1 cellular context compared by ENCODE assay signal in the genomic region with DNA sequence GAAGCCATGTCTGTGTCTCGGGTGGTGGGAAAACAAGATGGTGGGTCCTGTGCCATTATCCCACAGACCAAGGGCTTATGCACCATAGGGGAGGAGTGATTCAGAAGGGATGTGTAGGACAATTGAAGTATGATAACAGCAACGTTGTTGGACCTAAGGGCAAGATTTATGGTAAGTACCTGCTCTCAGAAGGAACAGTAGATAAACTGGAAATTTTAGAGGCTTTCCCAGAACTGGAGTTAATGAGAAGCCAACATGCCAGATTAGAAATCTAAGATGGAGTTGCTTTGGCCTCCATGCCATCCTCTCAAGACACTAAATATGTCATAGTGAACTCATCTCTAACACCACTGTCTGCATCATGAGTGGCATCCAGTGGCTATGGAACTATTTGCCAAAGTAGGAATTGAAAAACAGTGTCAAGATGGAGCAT.
TF ChIP-seq lines count a peak whose summit lies in the region.

No MANE protein-coding gene starts in this region.

TF ChIP-seq in K562, 482 proteins besides CTCF, POLR2A, EP300 and RAD21 (continued from another document and continues in another):
- TF ChIP-seq, protein P1, sequence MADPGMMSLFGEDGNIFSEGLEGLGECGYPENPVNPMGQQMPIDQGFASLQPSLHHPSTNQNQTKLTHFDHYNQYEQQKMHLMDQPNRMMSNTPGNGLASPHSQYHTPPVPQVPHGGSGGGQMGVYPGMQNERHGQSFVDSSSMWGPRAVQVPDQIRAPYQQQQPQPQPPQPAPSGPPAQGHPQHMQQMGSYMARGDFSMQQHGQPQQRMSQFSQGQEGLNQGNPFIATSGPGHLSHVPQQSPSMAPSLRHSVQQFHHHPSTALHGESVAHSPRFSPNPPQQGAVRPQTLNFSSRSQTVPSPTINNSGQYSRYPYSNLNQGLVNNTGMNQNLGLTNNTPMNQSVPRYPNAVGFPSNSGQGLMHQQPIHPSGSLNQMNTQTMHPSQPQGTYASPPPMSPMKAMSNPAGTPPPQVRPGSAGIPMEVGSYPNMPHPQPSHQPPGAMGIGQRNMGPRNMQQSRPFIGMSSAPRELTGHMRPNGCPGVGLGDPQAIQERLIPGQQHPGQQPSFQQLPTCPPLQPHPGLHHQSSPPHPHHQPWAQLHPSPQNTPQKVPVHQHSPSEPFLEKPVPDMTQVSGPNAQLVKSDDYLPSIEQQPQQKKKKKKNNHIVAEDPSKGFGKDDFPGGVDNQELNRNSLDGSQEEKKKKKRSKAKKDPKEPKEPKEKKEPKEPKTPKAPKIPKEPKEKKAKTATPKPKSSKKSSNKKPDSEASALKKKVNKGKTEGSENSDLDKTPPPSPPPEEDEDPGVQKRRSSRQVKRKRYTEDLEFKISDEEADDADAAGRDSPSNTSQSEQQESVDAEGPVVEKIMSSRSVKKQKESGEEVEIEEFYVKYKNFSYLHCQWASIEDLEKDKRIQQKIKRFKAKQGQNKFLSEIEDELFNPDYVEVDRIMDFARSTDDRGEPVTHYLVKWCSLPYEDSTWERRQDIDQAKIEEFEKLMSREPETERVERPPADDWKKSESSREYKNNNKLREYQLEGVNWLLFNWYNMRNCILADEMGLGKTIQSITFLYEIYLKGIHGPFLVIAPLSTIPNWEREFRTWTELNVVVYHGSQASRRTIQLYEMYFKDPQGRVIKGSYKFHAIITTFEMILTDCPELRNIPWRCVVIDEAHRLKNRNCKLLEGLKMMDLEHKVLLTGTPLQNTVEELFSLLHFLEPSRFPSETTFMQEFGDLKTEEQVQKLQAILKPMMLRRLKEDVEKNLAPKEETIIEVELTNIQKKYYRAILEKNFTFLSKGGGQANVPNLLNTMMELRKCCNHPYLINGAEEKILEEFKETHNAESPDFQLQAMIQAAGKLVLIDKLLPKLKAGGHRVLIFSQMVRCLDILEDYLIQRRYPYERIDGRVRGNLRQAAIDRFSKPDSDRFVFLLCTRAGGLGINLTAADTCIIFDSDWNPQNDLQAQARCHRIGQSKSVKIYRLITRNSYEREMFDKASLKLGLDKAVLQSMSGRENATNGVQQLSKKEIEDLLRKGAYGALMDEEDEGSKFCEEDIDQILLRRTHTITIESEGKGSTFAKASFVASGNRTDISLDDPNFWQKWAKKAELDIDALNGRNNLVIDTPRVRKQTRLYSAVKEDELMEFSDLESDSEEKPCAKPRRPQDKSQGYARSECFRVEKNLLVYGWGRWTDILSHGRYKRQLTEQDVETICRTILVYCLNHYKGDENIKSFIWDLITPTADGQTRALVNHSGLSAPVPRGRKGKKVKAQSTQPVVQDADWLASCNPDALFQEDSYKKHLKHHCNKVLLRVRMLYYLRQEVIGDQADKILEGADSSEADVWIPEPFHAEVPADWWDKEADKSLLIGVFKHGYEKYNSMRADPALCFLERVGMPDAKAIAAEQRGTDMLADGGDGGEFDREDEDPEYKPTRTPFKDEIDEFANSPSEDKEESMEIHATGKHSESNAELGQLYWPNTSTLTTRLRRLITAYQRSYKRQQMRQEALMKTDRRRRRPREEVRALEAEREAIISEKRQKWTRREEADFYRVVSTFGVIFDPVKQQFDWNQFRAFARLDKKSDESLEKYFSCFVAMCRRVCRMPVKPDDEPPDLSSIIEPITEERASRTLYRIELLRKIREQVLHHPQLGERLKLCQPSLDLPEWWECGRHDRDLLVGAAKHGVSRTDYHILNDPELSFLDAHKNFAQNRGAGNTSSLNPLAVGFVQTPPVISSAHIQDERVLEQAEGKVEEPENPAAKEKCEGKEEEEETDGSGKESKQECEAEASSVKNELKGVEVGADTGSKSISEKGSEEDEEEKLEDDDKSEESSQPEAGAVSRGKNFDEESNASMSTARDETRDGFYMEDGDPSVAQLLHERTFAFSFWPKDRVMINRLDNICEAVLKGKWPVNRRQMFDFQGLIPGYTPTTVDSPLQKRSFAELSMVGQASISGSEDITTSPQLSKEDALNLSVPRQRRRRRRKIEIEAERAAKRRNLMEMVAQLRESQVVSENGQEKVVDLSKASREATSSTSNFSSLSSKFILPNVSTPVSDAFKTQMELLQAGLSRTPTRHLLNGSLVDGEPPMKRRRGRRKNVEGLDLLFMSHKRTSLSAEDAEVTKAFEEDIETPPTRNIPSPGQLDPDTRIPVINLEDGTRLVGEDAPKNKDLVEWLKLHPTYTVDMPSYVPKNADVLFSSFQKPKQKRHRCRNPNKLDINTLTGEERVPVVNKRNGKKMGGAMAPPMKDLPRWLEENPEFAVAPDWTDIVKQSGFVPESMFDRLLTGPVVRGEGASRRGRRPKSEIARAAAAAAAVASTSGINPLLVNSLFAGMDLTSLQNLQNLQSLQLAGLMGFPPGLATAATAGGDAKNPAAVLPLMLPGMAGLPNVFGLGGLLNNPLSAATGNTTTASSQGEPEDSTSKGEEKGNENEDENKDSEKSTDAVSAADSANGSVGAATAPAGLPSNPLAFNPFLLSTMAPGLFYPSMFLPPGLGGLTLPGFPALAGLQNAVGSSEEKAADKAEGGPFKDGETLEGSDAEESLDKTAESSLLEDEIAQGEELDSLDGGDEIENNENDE (IDR thresholded peaks at IDR 0.05; ENCODE audit: low read depth, low read length): no peak
- TF ChIP-seq, protein P2, sequence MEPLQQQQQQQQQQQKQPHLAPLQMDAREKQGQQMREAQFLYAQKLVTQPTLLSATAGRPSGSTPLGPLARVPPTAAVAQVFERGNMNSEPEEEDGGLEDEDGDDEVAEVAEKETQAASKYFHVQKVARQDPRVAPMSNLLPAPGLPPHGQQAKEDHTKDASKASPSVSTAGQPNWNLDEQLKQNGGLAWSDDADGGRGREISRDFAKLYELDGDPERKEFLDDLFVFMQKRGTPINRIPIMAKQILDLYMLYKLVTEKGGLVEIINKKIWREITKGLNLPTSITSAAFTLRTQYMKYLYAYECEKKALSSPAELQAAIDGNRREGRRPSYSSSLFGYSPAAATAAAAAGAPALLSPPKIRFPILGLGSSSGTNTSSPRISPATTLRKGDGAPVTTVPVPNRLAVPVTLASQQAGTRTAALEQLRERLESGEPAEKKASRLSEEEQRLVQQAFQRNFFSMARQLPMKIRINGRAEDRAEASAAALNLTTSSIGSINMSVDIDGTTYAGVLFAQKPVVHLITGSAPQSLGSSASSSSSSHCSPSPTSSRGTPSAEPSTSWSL (CRISPR knock-in tag; IDR thresholded peaks at IDR 0.05; ENCODE audit: borderline replicate concordance): 0 out of 2 replicates have a peak, but pooled peaks have one; percentile 14
- TF ChIP-seq MEIS2 (IDR thresholded peaks at IDR 0.05; ENCODE audit: partially characterized antibody): peak; percentile 93
- TF ChIP-seq, protein P3, sequence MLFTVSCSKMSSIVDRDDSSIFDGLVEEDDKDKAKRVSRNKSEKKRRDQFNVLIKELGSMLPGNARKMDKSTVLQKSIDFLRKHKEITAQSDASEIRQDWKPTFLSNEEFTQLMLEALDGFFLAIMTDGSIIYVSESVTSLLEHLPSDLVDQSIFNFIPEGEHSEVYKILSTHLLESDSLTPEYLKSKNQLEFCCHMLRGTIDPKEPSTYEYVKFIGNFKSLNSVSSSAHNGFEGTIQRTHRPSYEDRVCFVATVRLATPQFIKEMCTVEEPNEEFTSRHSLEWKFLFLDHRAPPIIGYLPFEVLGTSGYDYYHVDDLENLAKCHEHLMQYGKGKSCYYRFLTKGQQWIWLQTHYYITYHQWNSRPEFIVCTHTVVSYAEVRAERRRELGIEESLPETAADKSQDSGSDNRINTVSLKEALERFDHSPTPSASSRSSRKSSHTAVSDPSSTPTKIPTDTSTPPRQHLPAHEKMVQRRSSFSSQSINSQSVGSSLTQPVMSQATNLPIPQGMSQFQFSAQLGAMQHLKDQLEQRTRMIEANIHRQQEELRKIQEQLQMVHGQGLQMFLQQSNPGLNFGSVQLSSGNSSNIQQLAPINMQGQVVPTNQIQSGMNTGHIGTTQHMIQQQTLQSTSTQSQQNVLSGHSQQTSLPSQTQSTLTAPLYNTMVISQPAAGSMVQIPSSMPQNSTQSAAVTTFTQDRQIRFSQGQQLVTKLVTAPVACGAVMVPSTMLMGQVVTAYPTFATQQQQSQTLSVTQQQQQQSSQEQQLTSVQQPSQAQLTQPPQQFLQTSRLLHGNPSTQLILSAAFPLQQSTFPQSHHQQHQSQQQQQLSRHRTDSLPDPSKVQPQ (CRISPR knock-in tag; IDR thresholded peaks at IDR 0.05; ENCODE audit: borderline replicate concordance): peak; percentile 86; the same call in 1 of the 2 replicates
- peak; percentile 70 for TF ChIP-seq DPF2 (IDR thresholded peaks at IDR 0.05)
- TF ChIP-seq ZEB2 (IDR thresholded peaks at IDR 0.05): peak; percentile 64; the same call in 1 of the 2 replicates
- peak; percentile 38; the same call in 1 of the 2 replicates for TF ChIP-seq ZSCAN32 (CRISPR knock-in tag; IDR thresholded peaks at IDR 0.05)
- peak; percentile 61; the same call in 1 of the 2 replicates for TF ChIP-seq ZFP1 (CRISPR knock-in tag; IDR thresholded peaks at IDR 0.05)
- TF ChIP-seq HMGN3 (IDR thresholded peaks at IDR 0.05; ENCODE audit: borderline replicate concordance, extremely low read depth, insufficient read length, low read depth, low read length): no peak
- TF ChIP-seq U2AF1 (optimal IDR thresholded peaks at IDR 0.05; ENCODE audit: low read depth, low read length): no peak
- TF ChIP-seq, protein P4, sequence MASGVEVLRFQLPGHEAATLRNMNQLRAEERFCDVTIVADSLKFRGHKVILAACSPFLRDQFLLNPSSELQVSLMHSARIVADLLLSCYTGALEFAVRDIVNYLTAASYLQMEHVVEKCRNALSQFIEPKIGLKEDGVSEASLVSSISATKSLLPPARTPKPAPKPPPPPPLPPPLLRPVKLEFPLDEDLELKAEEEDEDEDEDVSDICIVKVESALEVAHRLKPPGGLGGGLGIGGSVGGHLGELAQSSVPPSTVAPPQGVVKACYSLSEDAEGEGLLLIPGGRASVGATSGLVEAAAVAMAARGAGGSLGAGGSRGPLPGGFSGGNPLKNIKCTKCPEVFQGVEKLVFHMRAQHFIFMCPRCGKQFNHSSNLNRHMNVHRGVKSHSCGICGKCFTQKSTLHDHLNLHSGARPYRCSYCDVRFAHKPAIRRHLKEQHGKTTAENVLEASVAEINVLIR (CRISPR knock-in tag; IDR thresholded peaks at IDR 0.05): peak; percentile 82
- no peak for TF ChIP-seq NONO (IDR thresholded peaks at IDR 0.05; ENCODE audit: low read depth in 2 of 2, low read length in 1 of 2)
- TF ChIP-seq, protein P5, sequence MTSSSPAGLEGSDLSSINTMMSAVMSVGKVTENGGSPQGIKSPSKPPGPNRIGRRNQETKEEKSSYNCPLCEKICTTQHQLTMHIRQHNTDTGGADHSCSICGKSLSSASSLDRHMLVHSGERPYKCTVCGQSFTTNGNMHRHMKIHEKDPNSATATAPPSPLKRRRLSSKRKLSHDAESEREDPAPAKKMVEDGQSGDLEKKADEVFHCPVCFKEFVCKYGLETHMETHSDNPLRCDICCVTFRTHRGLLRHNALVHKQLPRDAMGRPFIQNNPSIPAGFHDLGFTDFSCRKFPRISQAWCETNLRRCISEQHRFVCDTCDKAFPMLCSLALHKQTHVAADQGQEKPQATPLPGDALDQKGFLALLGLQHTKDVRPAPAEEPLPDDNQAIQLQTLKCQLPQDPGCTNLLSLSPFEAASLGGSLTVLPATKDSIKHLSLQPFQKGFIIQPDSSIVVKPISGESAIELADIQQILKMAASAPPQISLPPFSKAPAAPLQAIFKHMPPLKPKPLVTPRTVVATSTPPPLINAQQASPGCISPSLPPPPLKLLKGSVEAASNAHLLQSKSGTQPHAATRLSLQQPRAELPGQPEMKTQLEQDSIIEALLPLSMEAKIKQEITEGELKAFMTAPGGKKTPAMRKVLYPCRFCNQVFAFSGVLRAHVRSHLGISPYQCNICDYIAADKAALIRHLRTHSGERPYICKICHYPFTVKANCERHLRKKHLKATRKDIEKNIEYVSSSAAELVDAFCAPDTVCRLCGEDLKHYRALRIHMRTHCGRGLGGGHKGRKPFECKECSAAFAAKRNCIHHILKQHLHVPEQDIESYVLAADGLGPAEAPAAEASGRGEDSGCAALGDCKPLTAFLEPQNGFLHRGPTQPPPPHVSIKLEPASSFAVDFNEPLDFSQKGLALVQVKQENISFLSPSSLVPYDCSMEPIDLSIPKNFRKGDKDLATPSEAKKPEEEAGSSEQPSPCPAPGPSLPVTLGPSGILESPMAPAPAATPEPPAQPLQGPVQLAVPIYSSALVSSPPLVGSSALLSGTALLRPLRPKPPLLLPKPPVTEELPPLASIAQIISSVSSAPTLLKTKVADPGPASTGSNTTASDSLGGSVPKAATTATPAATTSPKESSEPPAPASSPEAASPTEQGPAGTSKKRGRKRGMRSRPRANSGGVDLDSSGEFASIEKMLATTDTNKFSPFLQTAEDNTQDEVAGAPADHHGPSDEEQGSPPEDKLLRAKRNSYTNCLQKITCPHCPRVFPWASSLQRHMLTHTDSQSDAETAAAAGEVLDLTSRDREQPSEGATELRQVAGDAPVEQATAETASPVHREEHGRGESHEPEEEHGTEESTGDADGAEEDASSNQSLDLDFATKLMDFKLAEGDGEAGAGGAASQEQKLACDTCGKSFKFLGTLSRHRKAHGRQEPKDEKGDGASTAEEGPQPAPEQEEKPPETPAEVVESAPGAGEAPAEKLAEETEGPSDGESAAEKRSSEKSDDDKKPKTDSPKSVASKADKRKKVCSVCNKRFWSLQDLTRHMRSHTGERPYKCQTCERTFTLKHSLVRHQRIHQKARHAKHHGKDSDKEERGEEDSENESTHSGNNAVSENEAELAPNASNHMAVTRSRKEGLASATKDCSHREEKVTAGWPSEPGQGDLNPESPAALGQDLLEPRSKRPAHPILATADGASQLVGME (CRISPR knock-in tag; IDR thresholded peaks at IDR 0.05): peak; percentile 55; the same call in 1 of the 2 replicates
- TF ChIP-seq, protein P6, sequence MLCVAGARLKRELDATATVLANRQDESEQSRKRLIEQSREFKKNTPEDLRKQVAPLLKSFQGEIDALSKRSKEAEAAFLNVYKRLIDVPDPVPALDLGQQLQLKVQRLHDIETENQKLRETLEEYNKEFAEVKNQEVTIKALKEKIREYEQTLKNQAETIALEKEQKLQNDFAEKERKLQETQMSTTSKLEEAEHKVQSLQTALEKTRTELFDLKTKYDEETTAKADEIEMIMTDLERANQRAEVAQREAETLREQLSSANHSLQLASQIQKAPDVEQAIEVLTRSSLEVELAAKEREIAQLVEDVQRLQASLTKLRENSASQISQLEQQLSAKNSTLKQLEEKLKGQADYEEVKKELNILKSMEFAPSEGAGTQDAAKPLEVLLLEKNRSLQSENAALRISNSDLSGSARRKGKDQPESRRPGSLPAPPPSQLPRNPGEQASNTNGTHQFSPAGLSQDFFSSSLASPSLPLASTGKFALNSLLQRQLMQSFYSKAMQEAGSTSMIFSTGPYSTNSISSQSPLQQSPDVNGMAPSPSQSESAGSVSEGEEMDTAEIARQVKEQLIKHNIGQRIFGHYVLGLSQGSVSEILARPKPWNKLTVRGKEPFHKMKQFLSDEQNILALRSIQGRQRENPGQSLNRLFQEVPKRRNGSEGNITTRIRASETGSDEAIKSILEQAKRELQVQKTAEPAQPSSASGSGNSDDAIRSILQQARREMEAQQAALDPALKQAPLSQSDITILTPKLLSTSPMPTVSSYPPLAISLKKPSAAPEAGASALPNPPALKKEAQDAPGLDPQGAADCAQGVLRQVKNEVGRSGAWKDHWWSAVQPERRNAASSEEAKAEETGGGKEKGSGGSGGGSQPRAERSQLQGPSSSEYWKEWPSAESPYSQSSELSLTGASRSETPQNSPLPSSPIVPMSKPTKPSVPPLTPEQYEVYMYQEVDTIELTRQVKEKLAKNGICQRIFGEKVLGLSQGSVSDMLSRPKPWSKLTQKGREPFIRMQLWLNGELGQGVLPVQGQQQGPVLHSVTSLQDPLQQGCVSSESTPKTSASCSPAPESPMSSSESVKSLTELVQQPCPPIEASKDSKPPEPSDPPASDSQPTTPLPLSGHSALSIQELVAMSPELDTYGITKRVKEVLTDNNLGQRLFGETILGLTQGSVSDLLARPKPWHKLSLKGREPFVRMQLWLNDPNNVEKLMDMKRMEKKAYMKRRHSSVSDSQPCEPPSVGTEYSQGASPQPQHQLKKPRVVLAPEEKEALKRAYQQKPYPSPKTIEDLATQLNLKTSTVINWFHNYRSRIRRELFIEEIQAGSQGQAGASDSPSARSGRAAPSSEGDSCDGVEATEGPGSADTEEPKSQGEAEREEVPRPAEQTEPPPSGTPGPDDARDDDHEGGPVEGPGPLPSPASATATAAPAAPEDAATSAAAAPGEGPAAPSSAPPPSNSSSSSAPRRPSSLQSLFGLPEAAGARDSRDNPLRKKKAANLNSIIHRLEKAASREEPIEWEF (CRISPR knock-in tag; IDR thresholded peaks at IDR 0.05): peak; percentile 82; the same call in 1 of the 2 replicates
- no peak for TF ChIP-seq PCBP2 (IDR thresholded peaks at IDR 0.05; ENCODE audit: low read depth, low read length, poor library complexity, severe bottlenecking)
- peak; percentile 87; the same call in 1 of the 2 replicates for TF ChIP-seq ZNF644 (tag; IDR thresholded peaks at IDR 0.05; ENCODE audit: low read depth)
